In genomic region chr6:146917182-146917581, GRCh38 we compare ENCODE assay signal across 1 cellular context.
TF ChIP-seq lines count a peak whose summit lies in the region.

No MANE protein-coding gene starts in this region.

TF ChIP-seq in K562, 482 proteins besides CTCF, POLR2A, EP300 and RAD21 (continued from another document):
- TF ChIP-seq AFF1 (IDR thresholded peaks at IDR 0.05; ENCODE audit: low read depth in 1 of 2, partially characterized antibody in 2 of 2) (peak in 1 of 2 experiments; percentile 70), IRF2 (CRISPR knock-in tag; IDR thresholded peaks at IDR 0.05) (no peak)
